Comparison of ENCODE assay signal across 9 cellular contexts in the genomic region with DNA sequence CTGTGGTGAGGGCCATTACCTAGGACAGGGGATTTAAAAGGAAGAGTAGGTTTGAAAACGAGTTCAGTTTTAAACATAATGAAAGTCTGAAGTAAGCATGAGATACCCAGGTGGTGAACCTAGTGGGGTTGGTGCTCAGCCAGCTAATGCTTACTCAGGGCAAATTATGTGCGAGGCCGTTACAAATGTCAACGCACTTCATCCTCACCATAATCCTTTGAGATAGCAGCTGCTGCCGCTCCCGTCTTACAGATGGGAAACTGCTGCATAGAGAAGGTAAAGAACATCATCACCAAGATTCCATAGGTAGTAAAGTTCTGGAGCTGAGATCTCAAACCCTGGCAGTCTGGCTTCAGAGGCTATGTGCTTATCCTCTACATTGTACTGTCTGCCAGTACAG.
"Had no signal": no experiment of that assay in that cellular context is flagged by ENCODE, and none has a peak within 500 bp of the region (broad histone marks: within the 10 kb centered on the region; RNA-seq: fewer than 3 reads in every experiment).

No MANE protein-coding gene starts in this region.

- H3K27ac Mint-ChIP-seq: activated naive CD4-positive, alpha-beta T cell treated with anti-CD3 and anti-CD28 coated beads for 36 hours; activated T-helper 17 cell treated with anti-CD3 and anti-CD28 coated beads, Interleukin-2, amount 50 U/mL, for 72 hours; WTC11 had no signal

- ATAC-seq: activated T-helper 17 cell treated with anti-CD3 and anti-CD28 coated beads, Interleukin-2, amount 50 U/mL, for 72 hours; gastrocnemius medialis had no signal

- H3K4me1 Mint-ChIP-seq: activated T-helper 17 cell treated with anti-CD3 and anti-CD28 coated beads, Interleukin-2, amount 50 U/mL, for 72 hours; WTC11 had no signal

- H3K27me3 Mint-ChIP-seq: activated T-helper 17 cell treated with anti-CD3 and anti-CD28 coated beads, Interleukin-2, amount 50 U/mL, for 72 hours had no signal

- H3K4me3 Mint-ChIP-seq: activated naive CD4-positive, alpha-beta T cell treated with anti-CD3 and anti-CD28 coated beads for 36 hours; activated T-helper 17 cell treated with anti-CD3 and anti-CD28 coated beads, Interleukin-2, amount 50 U/mL, for 72 hours; WTC11 had no signal

- DNase-seq: activated CD4-positive, alpha-beta T cell treated with anti-CD3 and anti-CD28 coated beads for 48 hours; activated CD8-positive, alpha-beta memory T cell treated with anti-CD3 and anti-CD28 coated beads for 24 hours; activated naive CD4-positive, alpha-beta T cell treated with anti-CD3 and anti-CD28 coated beads for 36 hours; colonic mucosa; effector CD4-positive, alpha-beta T cell; gastrocnemius medialis; pancreas had no signal

- H3K9me3 Mint-ChIP-seq: activated naive CD4-positive, alpha-beta T cell treated with anti-CD3 and anti-CD28 coated beads for 36 hours; activated T-helper 17 cell treated with anti-CD3 and anti-CD28 coated beads, Interleukin-2, amount 50 U/mL, for 72 hours had no signal
